In genomic region chr17:77147357-77147801, GRCh38 we compare ENCODE assay signal across 9 cellular contexts. TPM values are rescaled to one million over a fixed set of nuclear protein-coding genes. Genes with fewer than 3 reads are reported as not detected.
DNase-seq lines count a peak whose midpoint lies in the region; ATAC-seq and TF ChIP-seq lines count a peak whose summit lies in the region.
"Had no signal": no experiment of that assay in that cellular context is flagged by ENCODE, and none has a peak within 500 bp of the region (broad histone marks: within the 10 kb centered on the region; RNA-seq: fewer than 3 reads in every experiment).

No MANE protein-coding gene starts in this region.

- ATAC-seq in GM21360 (IDR thresholded peaks at IDR 0.05; ENCODE audit: unreplicated experiment), result peak; percentile 36

- H3K4me1 ChIP-seq in mesenchymal stem cell (ENCODE audit: control insufficient read depth, insufficient read depth, low read depth, low read length), result peaks cover 28% of the 10 kb centered on the region

- H3K23ac ChIP-seq in mesenchymal stem cell (ENCODE audit: low read length in 2 of 2), result no peak overlapping the region

- POLR2A ChIA-PET in GM10248 (lab: Yijun Ruan, JAX), result no interaction called here

- no peak overlapping the region for H3K18ac ChIP-seq in mesenchymal stem cell (ENCODE audit: low read depth in 1 of 2, low read length in 2 of 2)

- no peaks in the 10 kb centered on the region for H3K27me3 ChIP-seq in mesenchymal stem cell (ENCODE audit: control insufficient read depth in 1 of 2, insufficient read depth in 1 of 2, low read length in 2 of 2)

- H3K4ac ChIP-seq in mesenchymal stem cell (ENCODE audit: low read depth in 1 of 2, low read length in 2 of 2), result no peak overlapping the region

- H3K27ac ChIP-seq in mesenchymal stem cell (ENCODE audit: low read length, poor library complexity, severe bottlenecking), result peak overlapping the region; percentile 7

- no peak overlapping the region for H2BK15ac ChIP-seq in mesenchymal stem cell (ENCODE audit: low read depth, poor library complexity, severe bottlenecking)

- CTCF ChIA-PET in GM10248 (lab: Yijun Ruan, JAX), result interaction anchor here (3.4 kb wide), 1 partner anchor 59 kb away, joined by 21 read pairs; no protein-coding TSS in a partner anchor

- no peak overlapping the region for H2AK5ac ChIP-seq in mesenchymal stem cell (ENCODE audit: low read length, severe bottlenecking)

- no peak overlapping the region for H3K4me3 ChIP-seq in mesenchymal stem cell (ENCODE audit: insufficient read depth in 1 of 2, low read depth in 1 of 2, low read length in 2 of 2)
- H3K4me3 ChIP-seq: SK-N-MC had no signal

- 84% methylated on average over 7 of the region's 8 CpGs for WGBS in mesenchymal stem cell

- H3K9me3 ChIP-seq in mesenchymal stem cell (ENCODE audit: control insufficient read depth, low read length), result no peaks in the 10 kb centered on the region

- no peak overlapping the region for H4K8ac ChIP-seq in mesenchymal stem cell (ENCODE audit: low read length)

- H3K9ac ChIP-seq in mesenchymal stem cell (ENCODE audit: low read length), result no peak overlapping the region

- no peaks in the 10 kb centered on the region for H3K79me1 ChIP-seq in mesenchymal stem cell (replicated peaks; ENCODE audit: low read length, poor library complexity, severe bottlenecking)

- DNase-seq in GM10248 (ENCODE audit: extremely low spot score), result peak; percentile 48
- peak; percentile 49 for DNase-seq in NCI-H1048 (lab: John Stamatoyannopoulos, UW)
- DNase-seq in mesenchymal stem cell, result no peak
- DNase-seq in dedifferentiated amniotic fluid mesenchymal stem cell (ENCODE audit: extremely low spot score), result no peak
- DNase-seq in HuH-7 (ENCODE audit: low spot score), result no peak
- no peak for DNase-seq in ecto neural progenitor cell (ENCODE audit: low spot score)
- DNase-seq in midbrain (lab: John Stamatoyannopoulos, UW), result no peak

- H3K36me3 ChIP-seq in mesenchymal stem cell (ENCODE audit: control insufficient read depth in 1 of 2, insufficient read depth in 2 of 2, low read depth in 1 of 2, low read length in 2 of 2), result peaks cover 20 to 74% of the 10 kb centered on the region in 2 experiments

- no peak for TF ChIP-seq CTCF in GM10248 (IDR thresholded peaks at IDR 0.05; ENCODE audit: control extremely low read depth, extremely low read depth, low read depth, missing control alignments)

- H2AFZ ChIP-seq in mesenchymal stem cell (ENCODE audit: low read depth, low read length), result no peak overlapping the region

- no peak overlapping the region for H2BK120ac ChIP-seq in mesenchymal stem cell (ENCODE audit: low read depth, low read length)

- H4K91ac ChIP-seq in mesenchymal stem cell (ENCODE audit: low read length), result no peak overlapping the region

- H2BK12ac ChIP-seq in mesenchymal stem cell (ENCODE audit: low read length in 2 of 2), result no peak overlapping the region

- no peak overlapping the region for H3K14ac ChIP-seq in mesenchymal stem cell (ENCODE audit: low read length in 2 of 2)

- no peak overlapping the region for H3K4me2 ChIP-seq in mesenchymal stem cell (ENCODE audit: low read length, poor library complexity, severe bottlenecking)

- no peak overlapping the region for H2BK5ac ChIP-seq in mesenchymal stem cell (ENCODE audit: low read depth, low read length, poor library complexity, severe bottlenecking)

RNA-seq across cellular contexts. Expression of gene SEC14L1, which starts 6.6 kb away (rescaled TPM):
- 101 TPM for polyA plus RNA-seq in mesenchymal stem cell (2013, experiment 1 of 2)
- polyA plus RNA-seq in mesenchymal stem cell (2013, experiment 2 of 2), result 107 TPM

Comparison
In these comparisons a context has a peak if more than half of its experiments do, and no peak if none do; other contexts are left out.
1. DNase-seq: peak in GM10248 (single experiment) and NCI-H1048 (single experiment); none in mesenchymal stem cell (single experiment), dedifferentiated amniotic fluid mesenchymal stem cell (single experiment), HuH-7 (single experiment), ecto neural progenitor cell (single experiment) and midbrain (single experiment).